ENCODE assay signal across 7 cellular contexts in genomic region chrX:150983526-150984163, GRCh38. TPM values are rescaled to one million over a fixed set of nuclear protein-coding genes. Genes with fewer than 3 reads are reported as not detected.
A peak's percentile ranks its signal among the peaks of the same experiment; 100 is the strongest.
DNase-seq lines count a peak whose midpoint lies in the region; ATAC-seq and TF ChIP-seq lines count a peak whose summit lies in the region.

No MANE protein-coding gene starts in this region.

- H3K4me1 ChIP-seq in HCT116 (ENCODE audit: control insufficient read depth in 1 of 2, insufficient read depth in 2 of 2, low read length in 2 of 2): peaks cover 4 to 12% of the 10 kb centered on the region in 2 experiments; a peak in 3 of 4 replicates
- peaks cover 24% of the 10 kb centered on the region for H3K4me1 ChIP-seq in OCI-LY3 (ENCODE audit: low read length)

- no peaks in the 10 kb centered on the region; a peak in 2 of 4 replicates for H3K36me3 ChIP-seq in HCT116 (ENCODE audit: control insufficient read depth in 1 of 2, insufficient read depth in 2 of 2, low read length in 2 of 2)
- peaks cover 8% of the 10 kb centered on the region for H3K36me3 ChIP-seq in OCI-LY3 (replicated peaks; ENCODE audit: low read depth, low read length)

- peak overlapping the region; percentile 60 for H3K4me3 Mint-ChIP-seq in stimulated activated memory B cell treated with anti-CD40 and anti-IgM and Interleukin-4, amounts not matched to agents 10 μg/mL and 1 μg/mL and 100 μg/mL, for 72 hours

- TF ChIP-seq RAD21 in HCT116 (IDR thresholded peaks at IDR 0.05; ENCODE audit: low read depth): no peak

- intact Hi-C loops in HCT116 (cut with micrococcal nuclease): loop anchor here (10.0 kb wide), 1 partner anchor 89 kb away; the partner anchor contains the start of gene CD99L2

- TF ChIP-seq CTCF in HCT116 (IDR thresholded peaks at IDR 0.05 in 2 of 3, conservative IDR thresholded peaks at IDR 0.05 in 1 of 3; ENCODE audit: borderline replicate concordance in 1 of 3, insufficient read depth in 1 of 3, low read depth in 2 of 3, low read length in 2 of 3) (no peak), OCI-LY3 (IDR thresholded peaks at IDR 0.05; ENCODE audit: low read depth, low read length) (no peak), foreskin fibroblast (IDR thresholded peaks at IDR 0.05; ENCODE audit: low read depth, low read length) (no peak)

- no peak overlapping the region for H2AFZ ChIP-seq in HCT116 (ENCODE audit: low read depth, low read length, poor library complexity, severe bottlenecking)
- peak overlapping the region; percentile 65; the same call in 1 of the 2 replicates for H2AFZ ChIP-seq in OCI-LY3 (ENCODE audit: low read depth, low read length)

- H3K27ac ChIP-seq in HCT116 (ENCODE audit: low read depth, low read length) (peak overlapping the region; percentile 78), OCI-LY3 (ENCODE audit: low read length) (peak overlapping the region; percentile 78)

- RAD21 ChIA-PET in HCT116 (lab: Charles Lee; ENCODE audit: low non-redundant PET in 1 of 2, low total read pairs in 2 of 2, uncharacterized antibody in 2 of 2, unreplicated experiment in 2 of 2): no interaction called here

- H3K4me3 ChIP-seq in HCT116 (replicated peaks in 1 of 2; ENCODE audit: low read depth in 1 of 2, low read length in 2 of 2): peak overlapping the region; percentile 39 to 56; a peak in 3 of 4 replicates
- H3K4me3 ChIP-seq in OCI-LY3 (ENCODE audit: low read length): peak overlapping the region; percentile 98
- H3K4me3 ChIP-seq in foreskin fibroblast (ENCODE audit: low read depth in 1 of 2, low read length in 2 of 2): peak overlapping the region; percentile 43 to 50

- POLR2A ChIA-PET in HCT116 (lab: Charles Lee): no interaction called here

- H3K4me1 Mint-ChIP-seq in stimulated activated memory B cell treated with anti-CD40 and anti-IgM and Interleukin-4, amounts not matched to agents 10 μg/mL and 1 μg/mL and 100 μg/mL, for 72 hours: peaks cover 6% of the 10 kb centered on the region

- no peaks in the 10 kb centered on the region for H3K27me3 ChIP-seq in HCT116 (ENCODE audit: insufficient read depth, low read length)
- H3K27me3 ChIP-seq in OCI-LY3 (ENCODE audit: low read depth, low read length): no peaks in the 10 kb centered on the region

- no peak overlapping the region for H3K27ac Mint-ChIP-seq in stimulated activated memory B cell treated with anti-CD40 and anti-IgM and Interleukin-4, amounts not matched to agents 10 μg/mL and 1 μg/mL and 100 μg/mL, for 72 hours

- CTCF ChIA-PET in HCT116 (lab: Charles Lee): no interaction called here

- peak; percentile 9 for ATAC-seq in GM18873 (IDR thresholded peaks at IDR 0.05; ENCODE audit: low FRiP score, unreplicated experiment)
- ATAC-seq in HCT116: peak; percentile 10
- ATAC-seq in stimulated activated memory B cell treated with anti-CD40 and anti-IgM and Interleukin-4, amounts not matched to agents 10 μg/mL and 1 μg/mL and 100 μg/mL, for 72 hours: no peak

- TF ChIP-seq POLR2A in HCT116 (IDR thresholded peaks at IDR 0.05; ENCODE audit: borderline replicate concordance, extremely low read depth, insufficient read depth, insufficient read length): no peak

- H3K9ac ChIP-seq in HCT116 (ENCODE audit: low read length) (peak overlapping the region; percentile 75), OCI-LY3 (ENCODE audit: low read length) (peak overlapping the region; percentile 95)

- H3K9me3 Mint-ChIP-seq in stimulated activated memory B cell treated with anti-CD40 and anti-IgM and Interleukin-4, amounts not matched to agents 10 μg/mL and 1 μg/mL and 100 μg/mL, for 72 hours: no peaks in the 10 kb centered on the region

- H3K9me3 ChIP-seq in HCT116 (ENCODE audit: control insufficient read depth in 1 of 2, insufficient read depth in 1 of 2, low read depth in 1 of 2, low read length in 2 of 2) (no peaks in the 10 kb centered on the region), OCI-LY3 (ENCODE audit: insufficient read depth, low read length) (no peaks in the 10 kb centered on the region)

- H3K79me2 ChIP-seq in HCT116 (ENCODE audit: insufficient read depth, low read length) (peaks cover 16% of the 10 kb centered on the region), OCI-LY3 (ENCODE audit: low read length) (peaks cover 21% of the 10 kb centered on the region)

- H3K36me3 Mint-ChIP-seq in stimulated activated memory B cell treated with anti-CD40 and anti-IgM and Interleukin-4, amounts not matched to agents 10 μg/mL and 1 μg/mL and 100 μg/mL, for 72 hours: no peaks in the 10 kb centered on the region

- DNase-seq in HCT116 (ENCODE audit: low read depth, low spot score) (no peak), foreskin fibroblast (peak in 1 of 2 donors; percentile 20), NCI-H2029 (lab: John Stamatoyannopoulos, UW) (no peak), HuH-7.5 (ENCODE audit: low spot score) (no peak)

- H3K4me2 ChIP-seq in HCT116 (ENCODE audit: low read length) (peak overlapping the region; percentile 40; the same call in 1 of the 2 replicates), OCI-LY3 (ENCODE audit: low read length) (peak overlapping the region; percentile 62)

- H3K27me3 Mint-ChIP-seq in stimulated activated memory B cell treated with anti-CD40 and anti-IgM and Interleukin-4, amounts not matched to agents 10 μg/mL and 1 μg/mL and 100 μg/mL, for 72 hours: no peaks in the 10 kb centered on the region

- H4K20me1 ChIP-seq in HCT116 (ENCODE audit: insufficient read depth) (no peaks in the 10 kb centered on the region), OCI-LY3 (ENCODE audit: insufficient read depth, low read length) (peaks cover 13% of the 10 kb centered on the region)

- BruUV-seq in HCT116 (replicated peaks; lab: Mats Ljungman, UMichigan): no TSS peak

- no peaks in the 10 kb centered on the region for H3K9me2 ChIP-seq in HCT116 (ENCODE audit: insufficient read depth)

TF ChIP-seq in HCT116, 20 proteins besides CTCF, POLR2A, EP300 and RAD21:
- TF ChIP-seq JUND (IDR thresholded peaks at IDR 0.05) (no peak), MAX (IDR thresholded peaks at IDR 0.05) (no peak), CEBPB (IDR thresholded peaks at IDR 0.05; ENCODE audit: low read depth) (no peak), SP1 (IDR thresholded peaks at IDR 0.05; ENCODE audit: low read depth) (no peak), ELF1 (IDR thresholded peaks at IDR 0.05; ENCODE audit: borderline replicate concordance, low read depth) (no peak), FOSL1 (IDR thresholded peaks at IDR 0.05; ENCODE audit: low read depth) (no peak), EZH2 (IDR thresholded peaks at IDR 0.05) (no peak), ZNF274 (IDR thresholded peaks at IDR 0.05; ENCODE audit: low read depth, low read length) (no peak), YY1 (IDR thresholded peaks at IDR 0.05; ENCODE audit: extremely low read depth, insufficient replicate concordance, low read depth, low read length) (no peak), ZFX (IDR thresholded peaks at IDR 0.05) (no peak), EGR1 (IDR thresholded peaks at IDR 0.05; ENCODE audit: low read depth) (no peak), TCF7L2 (IDR thresholded peaks at IDR 0.05; ENCODE audit: borderline replicate concordance, extremely low read depth, insufficient read depth, insufficient read length) (no peak), ATF3 (IDR thresholded peaks at IDR 0.05) (no peak), EZH2phosphoT487 (IDR thresholded peaks at IDR 0.05; ENCODE audit: borderline replicate concordance) (no peak), SRF (IDR thresholded peaks at IDR 0.05; ENCODE audit: low read depth) (no peak), REST (IDR thresholded peaks at IDR 0.05; ENCODE audit: low read depth) (no peak)

RNA-seq across cellular contexts. Expression of gene HMGB3, which starts 0.5 kb away (rescaled TPM):
- 116 TPM for total RNA-seq in HCT116 (2021; ENCODE audit: unreplicated experiment)
- 22.4 and 33.8 TPM in 2 replicates for polyA plus RNA-seq in HCT116 (2012)

Comparison
In these comparisons a context has a peak if more than half of its experiments do, and no peak if none do; other contexts are left out.
1. H3K4me3 ChIP-seq: peak in every context shown above with its lines; median percentile 98 in OCI-LY3; 48 in HCT116; 46 in foreskin fibroblast.